ENCODE assay signal across 21 cellular contexts in the genomic region with DNA sequence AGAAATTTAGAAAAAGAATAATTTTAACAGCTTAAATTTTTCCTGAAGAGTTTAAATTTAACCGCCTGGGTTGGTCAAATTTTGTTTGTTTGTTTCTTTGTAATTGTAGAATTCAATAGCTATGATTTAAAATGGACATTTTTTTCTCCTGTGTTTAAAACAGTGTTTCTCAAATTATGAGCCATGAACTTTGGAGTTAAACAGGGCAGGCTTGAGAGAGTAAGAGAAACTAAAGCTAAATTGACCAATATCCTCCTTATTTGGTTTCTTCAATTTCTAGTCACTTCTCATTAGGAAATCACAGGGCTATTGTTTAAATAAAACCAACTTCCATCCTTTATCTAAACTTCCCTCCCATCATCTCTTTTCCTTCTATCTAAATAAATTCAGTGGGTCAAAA.
"Had no signal": no experiment of that assay in that cellular context is flagged by ENCODE, and none has a peak within 500 bp of the region (broad histone marks: within the 10 kb centered on the region; RNA-seq: fewer than 3 reads in every experiment).

No MANE protein-coding gene starts in this region.

- H3K4me1 ChIP-seq: heart right ventricle, tibial nerve had no signal

- H3K4me3 Mint-ChIP-seq: activated CD4-positive, alpha-beta T cell treated with anti-CD3 and anti-CD28 coated beads, Interleukin-2, amount 10 ng/mL, durations not matched to agents 7 days and 5 days; activated CD8-positive, alpha-beta T cell treated with anti-CD3 and anti-CD28 coated beads, Interleukin-2, amount 10 ng/mL, durations not matched to agents 7 days and 5 days; activated naive CD4-positive, alpha-beta T cell treated with anti-CD3 and anti-CD28 coated beads, Interleukin-2, amount 50 U/mL, for 24 hours; naive B cell; stimulated activated naive CD8-positive, alpha-beta T cell treated with anti-CD3 and anti-CD28 coated beads, Interleukin-15, amount 100 ng/mL, for 72 hours; T-cell had no signal

- DNase-seq: activated CD4-positive, alpha-beta T cell treated with anti-CD3 and anti-CD28 coated beads, Interleukin-2, amount 10 ng/mL, durations not matched to agents 7 days and 5 days; activated CD4-positive, CD25-positive, alpha-beta regulatory T cell treated with anti-CD3 and anti-CD28 coated beads, Interleukin-2, amount 50 U/mL, for 72 hours; activated CD8-positive, alpha-beta T cell treated with anti-CD3 and anti-CD28 coated beads, Interleukin-2, amount 10 ng/mL, durations not matched to agents 7 days and 5 days; activated gamma-delta T cell treated with Interleukin-2 at 50 U/mL for 16 hours; activated T-cell treated with anti-CD3 and anti-CD28 coated beads, Interleukin-2, amount 50 U/mL, for 1 hour; aorta; heart right ventricle; kidney; lower lobe of right lung; naive B cell; nucleus accumbens; posterior cingulate gyrus; retina; stimulated activated CD4-positive, alpha-beta T cell treated with anti-CD3 and anti-CD28 coated beads, Interleukin-12 subunit alpha, Interleukin-12 subunit beta, amount 100 ng/mL, for 4 hours; stimulated activated naive CD8-positive, alpha-beta T cell treated with anti-CD3 and anti-CD28 coated beads, Interleukin-15, amount 100 ng/mL, for 72 hours; T-cell; WERI-Rb-1 had no signal

- H3K9me3 Mint-ChIP-seq: activated CD4-positive, alpha-beta T cell treated with anti-CD3 and anti-CD28 coated beads, Interleukin-2, amount 10 ng/mL, durations not matched to agents 7 days and 5 days; activated naive CD4-positive, alpha-beta T cell treated with anti-CD3 and anti-CD28 coated beads, Interleukin-2, amount 50 U/mL, for 24 hours; naive B cell; stimulated activated naive CD8-positive, alpha-beta T cell treated with anti-CD3 and anti-CD28 coated beads, Interleukin-15, amount 100 ng/mL, for 72 hours; T-cell had no signal

- ATAC-seq: activated CD8-positive, alpha-beta T cell treated with anti-CD3 and anti-CD28 coated beads, Interleukin-2, amount 10 ng/mL, durations not matched to agents 7 days and 5 days; heart right ventricle; lower lobe of right lung; stimulated activated naive CD8-positive, alpha-beta T cell treated with anti-CD3 and anti-CD28 coated beads, Interleukin-15, amount 100 ng/mL, for 72 hours; T-cell had no signal

- H3K27ac ChIP-seq: coronary artery, heart right ventricle, lower lobe of right lung, tibial nerve, WERI-Rb-1 had no signal

- FAIRE-seq: kidney, TTC549 had no signal

- H3K27ac Mint-ChIP-seq: activated CD4-positive, alpha-beta T cell treated with anti-CD3 and anti-CD28 coated beads, Interleukin-2, amount 10 ng/mL, durations not matched to agents 7 days and 5 days; activated CD8-positive, alpha-beta T cell treated with anti-CD3 and anti-CD28 coated beads, Interleukin-2, amount 10 ng/mL, durations not matched to agents 7 days and 5 days; activated naive CD4-positive, alpha-beta T cell treated with anti-CD3 and anti-CD28 coated beads, Interleukin-2, amount 50 U/mL, for 24 hours; naive B cell; stimulated activated naive CD8-positive, alpha-beta T cell treated with anti-CD3 and anti-CD28 coated beads, Interleukin-15, amount 100 ng/mL, for 72 hours; T-cell had no signal

- H3K4me3 ChIP-seq: coronary artery, heart right ventricle, lower lobe of right lung, tibial nerve had no signal

- H3K36me3 Mint-ChIP-seq: activated naive CD4-positive, alpha-beta T cell treated with anti-CD3 and anti-CD28 coated beads, Interleukin-2, amount 50 U/mL, for 24 hours; naive B cell; T-cell had no signal

- H3K36me3 ChIP-seq: WERI-Rb-1 had no signal

- H3K27me3 ChIP-seq: heart right ventricle, tibial nerve had no signal

- H3K4me1 Mint-ChIP-seq: activated naive CD4-positive, alpha-beta T cell treated with anti-CD3 and anti-CD28 coated beads, Interleukin-2, amount 50 U/mL, for 24 hours; naive B cell; T-cell had no signal

- H3K9me3 ChIP-seq: heart right ventricle, lower lobe of right lung, tibial nerve had no signal
